In genomic region chr18:45560870-45561269, GRCh38 we compare ENCODE assay signal across 1 cellular context.
TF ChIP-seq lines count a peak whose summit lies in the region.

No MANE protein-coding gene starts in this region.

TF ChIP-seq in K562, 482 proteins besides CTCF, POLR2A, EP300 and RAD21 (continued from another document and continues in another):
- TF ChIP-seq NFIX (CRISPR knock-in tag; IDR thresholded peaks at IDR 0.05; ENCODE audit: low read depth): no peak
- no peak for TF ChIP-seq AFF1 (IDR thresholded peaks at IDR 0.05; ENCODE audit: low read depth in 1 of 2, partially characterized antibody in 2 of 2)
- TF ChIP-seq CEBPB (tag; IDR thresholded peaks at IDR 0.05): no peak
- no peak for TF ChIP-seq XRCC4 (IDR thresholded peaks at IDR 0.05; ENCODE audit: extremely low read depth, insufficient read depth, insufficient read length)
- no peak for TF ChIP-seq SMARCA5 (IDR thresholded peaks at IDR 0.05)
- TF ChIP-seq CGGBP1 (CRISPR knock-in tag; IDR thresholded peaks at IDR 0.05): no peak
- no peak for TF ChIP-seq CBFB (CRISPR knock-in tag; IDR thresholded peaks at IDR 0.05)
- no peak for TF ChIP-seq HMG20B (CRISPR knock-in tag; IDR thresholded peaks at IDR 0.05)
- no peak for TF ChIP-seq NFATC3 (IDR thresholded peaks at IDR 0.05)
- TF ChIP-seq THRAP3 (IDR thresholded peaks at IDR 0.05; ENCODE audit: borderline replicate concordance): no peak
- no peak for TF ChIP-seq BRCA1 (IDR thresholded peaks at IDR 0.05)
- TF ChIP-seq BRCA1 (CRISPR knock-in tag; IDR thresholded peaks at IDR 0.05): no peak
- no peak for TF ChIP-seq POLR2AphosphoS5 (IDR thresholded peaks at IDR 0.05; ENCODE audit: control insufficient read depth, insufficient read depth, low read depth, low read length)
- TF ChIP-seq ZBTB8A (IDR thresholded peaks at IDR 0.05; ENCODE audit: partially characterized antibody): no peak
- peak; percentile 75 for TF ChIP-seq MEIS2 (IDR thresholded peaks at IDR 0.05; ENCODE audit: partially characterized antibody)
- no peak for TF ChIP-seq FIP1L1 (IDR thresholded peaks at IDR 0.05; ENCODE audit: low read depth, low read length, poor library complexity, severe bottlenecking)
- TF ChIP-seq CUX1 (CRISPR knock-in tag; IDR thresholded peaks at IDR 0.05): no peak
- TF ChIP-seq ZNF3 (CRISPR knock-in tag; IDR thresholded peaks at IDR 0.05): no peak
- no peak for TF ChIP-seq JUNB (CRISPR knock-in tag; conservative IDR thresholded peaks at IDR 0.05)
- no peak for TF ChIP-seq E4F1 (CRISPR knock-in tag; IDR thresholded peaks at IDR 0.05; ENCODE audit: borderline replicate concordance)
- TF ChIP-seq NFYB (IDR thresholded peaks at IDR 0.05; ENCODE audit: extremely low read depth, insufficient read length): no peak
- no peak for TF ChIP-seq ZNF655 (CRISPR knock-in tag; IDR thresholded peaks at IDR 0.05)
- no peak for TF ChIP-seq ZNF589 (CRISPR knock-in tag; IDR thresholded peaks at IDR 0.05; ENCODE audit: low read depth)
- no peak for TF ChIP-seq LARP7 (IDR thresholded peaks at IDR 0.05)
- TF ChIP-seq SMAD4 (CRISPR knock-in tag; conservative IDR thresholded peaks at IDR 0.05): no peak; the same call in 1 of the 2 replicates
- TF ChIP-seq TEAD4 (IDR thresholded peaks at IDR 0.05; ENCODE audit: low read length): no peak
- no peak for TF ChIP-seq TEAD4 (CRISPR knock-in tag; IDR thresholded peaks at IDR 0.05; ENCODE audit: borderline replicate concordance)
- TF ChIP-seq ZNF785 (CRISPR knock-in tag; IDR thresholded peaks at IDR 0.05): no peak
- no peak for TF ChIP-seq PBX2 (CRISPR knock-in tag; IDR thresholded peaks at IDR 0.05; ENCODE audit: low read depth)
- peak; percentile 54 for TF ChIP-seq PBX2 (tag; conservative IDR thresholded peaks at IDR 0.05; ENCODE audit: low read depth)
- no peak for TF ChIP-seq SRSF3 (IDR thresholded peaks at IDR 0.05; ENCODE audit: insufficient read depth, low read length)
- TF ChIP-seq CCNT2 (IDR thresholded peaks at IDR 0.05; ENCODE audit: borderline replicate concordance, extremely low read depth, insufficient read length, low read depth, low read length): no peak
- no peak for TF ChIP-seq NR4A1 (CRISPR knock-in tag; IDR thresholded peaks at IDR 0.05)
- TF ChIP-seq NR4A1 (tag; IDR thresholded peaks at IDR 0.05): no peak
- no peak for TF ChIP-seq ZNF174 (CRISPR knock-in tag; IDR thresholded peaks at IDR 0.05)
- TF ChIP-seq SOX6 (IDR thresholded peaks at IDR 0.05): peak; percentile 77
- TF ChIP-seq CTBP1 (IDR thresholded peaks at IDR 0.05; ENCODE audit: borderline replicate concordance): peak; percentile 75; the same call in 1 of the 2 replicates
- TF ChIP-seq CBFA2T3 (IDR thresholded peaks at IDR 0.05): peak; percentile 33; the same call in 1 of the 2 replicates
- no peak for TF ChIP-seq EGR1 (conservative IDR thresholded peaks at IDR 0.05)
- TF ChIP-seq ILK (tag; IDR thresholded peaks at IDR 0.05; ENCODE audit: borderline replicate concordance, low read depth): no peak
- TF ChIP-seq PREB (CRISPR knock-in tag; IDR thresholded peaks at IDR 0.05): no peak
- no peak for TF ChIP-seq PTBP1 (IDR thresholded peaks at IDR 0.05; ENCODE audit: low read depth, low read length)
- TF ChIP-seq ZBTB34 (CRISPR knock-in tag; IDR thresholded peaks at IDR 0.05): no peak
- no peak for TF ChIP-seq PHTF2 (CRISPR knock-in tag; IDR thresholded peaks at IDR 0.05)
- no peak for TF ChIP-seq JUND (IDR thresholded peaks at IDR 0.05; ENCODE audit: borderline replicate concordance, low read depth, low read length)
- peak; percentile 24; the same call in 1 of the 3 replicates for TF ChIP-seq JUND (tag; IDR thresholded peaks at IDR 0.05; ENCODE audit: borderline replicate concordance, low read depth, low read length)
- no peak for TF ChIP-seq DEAF1 (CRISPR knock-in tag; IDR thresholded peaks at IDR 0.05)
- no peak for TF ChIP-seq YBX1 (IDR thresholded peaks at IDR 0.05)
- no peak for TF ChIP-seq FUS (optimal IDR thresholded peaks at IDR 0.05; ENCODE audit: low read depth, low read length)
